In the genomic region with DNA sequence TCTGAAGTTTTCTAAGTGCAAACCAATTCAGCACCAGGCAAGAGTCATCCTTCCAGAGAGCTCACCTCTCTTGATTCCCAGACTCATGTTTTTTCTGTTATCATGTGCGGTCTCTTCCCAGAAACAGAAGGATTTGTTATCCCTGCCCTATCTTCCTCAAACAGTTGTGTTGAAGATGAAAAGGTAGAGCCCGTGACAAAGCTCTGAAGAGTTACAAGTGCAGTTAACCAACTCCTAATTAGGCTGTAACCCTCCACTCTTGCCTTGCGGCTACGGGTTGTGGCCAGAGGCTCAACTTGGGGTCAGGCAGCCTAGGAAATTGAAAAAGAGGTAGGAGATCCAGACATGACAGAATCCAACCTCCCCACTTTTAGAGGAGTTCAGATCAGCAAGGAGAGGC, we compare ENCODE assay signal across 16 cellular contexts.
"Had no signal": no experiment of that assay in that cellular context is flagged by ENCODE, and none has a peak within 500 bp of the region (broad histone marks: within the 10 kb centered on the region; RNA-seq: fewer than 3 reads in every experiment).

No MANE protein-coding gene starts in this region.

- H3K36me3 ChIP-seq: gastroesophageal sphincter, heart left ventricle, sigmoid colon, transverse colon had no signal

- DNase-seq: activated CD4-positive, alpha-beta memory T cell treated with anti-CD3 and anti-CD28 coated beads, Interleukin-2, amount 10 ng/mL, durations not matched to agents 7 days and 5 days; activated CD4-positive, alpha-beta T cell treated with anti-CD3 and anti-CD28 coated beads for 48 hours; activated effector memory CD4-positive, alpha-beta T cell treated with anti-CD3 and anti-CD28 coated beads, Interleukin-2, amount 50 U/mL, for 16 hours; activated naive CD4-positive, alpha-beta T cell treated with anti-CD3 and anti-CD28 coated beads, Interleukin-2, amount 10 ng/mL, durations not matched to agents 7 days and 5 days; cerebellar nuclear complex; heart left ventricle; left colon; naive thymus-derived CD4-positive, alpha-beta T cell; sigmoid colon; stimulated activated CD4-positive, alpha-beta T cell treated with anti-CD3 and anti-CD28 coated beads, Interleukin-2, amount 100 ng/mL, for 48 hours; stimulated activated CD8-positive, alpha-beta memory T cell treated with anti-CD3 and anti-CD28 coated beads, Interleukin-4, amount 100 ng/mL, for 48 hours; stimulated activated naive B cell treated with anti-CD40 and anti-IgM and Interleukin-4, amounts not matched to agents 10 μg/mL and 1 μg/mL and 100 μg/mL, for 72 hours; transverse colon had no signal

- H3K36me3 Mint-ChIP-seq: activated naive CD4-positive, alpha-beta T cell treated with anti-CD3 and anti-CD28 coated beads, Interleukin-2, amount 10 ng/mL, durations not matched to agents 7 days and 5 days; naive thymus-derived CD4-positive, alpha-beta T cell; stimulated activated naive B cell treated with anti-CD40 and anti-IgM and Interleukin-4, amounts not matched to agents 10 μg/mL and 1 μg/mL and 100 μg/mL, for 72 hours had no signal

- H3K27me3 Mint-ChIP-seq: activated CD4-positive, alpha-beta memory T cell treated with anti-CD3 and anti-CD28 coated beads, Interleukin-2, amount 10 ng/mL, durations not matched to agents 7 days and 5 days; activated naive CD4-positive, alpha-beta T cell treated with anti-CD3 and anti-CD28 coated beads, Interleukin-2, amount 10 ng/mL, durations not matched to agents 7 days and 5 days; stimulated activated naive B cell treated with anti-CD40 and anti-IgM and Interleukin-4, amounts not matched to agents 10 μg/mL and 1 μg/mL and 100 μg/mL, for 72 hours had no signal

- H3K4me1 ChIP-seq: sigmoid colon had no signal

- H3K9me3 Mint-ChIP-seq: activated CD4-positive, alpha-beta memory T cell treated with anti-CD3 and anti-CD28 coated beads, Interleukin-2, amount 10 ng/mL, durations not matched to agents 7 days and 5 days had no signal

- H3K27me3 ChIP-seq: heart left ventricle, sigmoid colon, transverse colon had no signal

- H3K4me3 Mint-ChIP-seq: activated CD4-positive, alpha-beta memory T cell treated with anti-CD3 and anti-CD28 coated beads, Interleukin-2, amount 10 ng/mL, durations not matched to agents 7 days and 5 days; activated naive CD4-positive, alpha-beta T cell treated with anti-CD3 and anti-CD28 coated beads, Interleukin-2, amount 10 ng/mL, durations not matched to agents 7 days and 5 days; naive thymus-derived CD4-positive, alpha-beta T cell; stimulated activated naive B cell treated with anti-CD40 and anti-IgM and Interleukin-4, amounts not matched to agents 10 μg/mL and 1 μg/mL and 100 μg/mL, for 72 hours had no signal

- H3K27ac ChIP-seq: coronary artery, epithelial cell of prostate, gastroesophageal sphincter, heart left ventricle, sigmoid colon, transverse colon had no signal

- H3K4me1 Mint-ChIP-seq: activated CD4-positive, alpha-beta memory T cell treated with anti-CD3 and anti-CD28 coated beads, Interleukin-2, amount 10 ng/mL, durations not matched to agents 7 days and 5 days; activated naive CD4-positive, alpha-beta T cell treated with anti-CD3 and anti-CD28 coated beads, Interleukin-2, amount 10 ng/mL, durations not matched to agents 7 days and 5 days; naive thymus-derived CD4-positive, alpha-beta T cell; stimulated activated naive B cell treated with anti-CD40 and anti-IgM and Interleukin-4, amounts not matched to agents 10 μg/mL and 1 μg/mL and 100 μg/mL, for 72 hours had no signal

- H3K9me3 ChIP-seq: gastroesophageal sphincter, heart left ventricle, sigmoid colon, transverse colon had no signal

- ATAC-seq: gastroesophageal sphincter; left colon; naive thymus-derived CD4-positive, alpha-beta T cell; stimulated activated naive B cell treated with anti-CD40 and anti-IgM and Interleukin-4, amounts not matched to agents 10 μg/mL and 1 μg/mL and 100 μg/mL, for 72 hours had no signal

- H3K27ac Mint-ChIP-seq: activated CD4-positive, alpha-beta memory T cell treated with anti-CD3 and anti-CD28 coated beads, Interleukin-2, amount 10 ng/mL, durations not matched to agents 7 days and 5 days; activated naive CD4-positive, alpha-beta T cell treated with anti-CD3 and anti-CD28 coated beads, Interleukin-2, amount 10 ng/mL, durations not matched to agents 7 days and 5 days; naive thymus-derived CD4-positive, alpha-beta T cell; stimulated activated naive B cell treated with anti-CD40 and anti-IgM and Interleukin-4, amounts not matched to agents 10 μg/mL and 1 μg/mL and 100 μg/mL, for 72 hours had no signal

- H3K4me3 ChIP-seq: coronary artery, gastroesophageal sphincter, heart left ventricle, sigmoid colon, transverse colon had no signal
